Comparison of ENCODE assay signal across 1 cellular context in the genomic region with DNA sequence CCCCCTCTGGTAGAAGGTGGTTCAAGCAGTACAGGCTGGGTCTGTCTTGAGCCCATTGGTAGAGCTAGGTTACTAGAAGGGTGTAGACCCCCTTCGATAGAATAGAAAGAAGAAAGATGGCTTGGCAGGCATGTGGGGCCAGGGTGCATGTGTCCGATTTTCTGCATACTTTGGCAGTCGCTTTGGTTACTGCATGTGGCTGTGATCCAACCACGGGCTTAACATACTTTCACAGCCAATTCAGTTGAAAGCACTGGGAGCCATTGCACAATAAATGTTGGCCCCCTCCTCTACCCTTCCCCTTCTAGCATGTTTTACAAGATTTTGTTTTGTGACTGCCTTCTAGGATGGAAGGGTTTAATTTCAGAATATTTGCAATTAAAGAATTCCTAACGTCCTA.
TF ChIP-seq lines count a peak whose summit lies in the region.

No MANE protein-coding gene starts in this region.

TF ChIP-seq in IMR-90, 13 proteins besides CTCF, POLR2A, EP300 and RAD21:
- peak; percentile 46 for TF ChIP-seq CEBPB (IDR thresholded peaks at IDR 0.05; ENCODE audit: low read depth, low read length)
- TF ChIP-seq MXI1 (IDR thresholded peaks at IDR 0.05; ENCODE audit: borderline replicate concordance, low read depth, low read length), result no peak
- TF ChIP-seq NFE2L2 (IDR thresholded peaks at IDR 0.05; ENCODE audit: low read depth, low read length), result no peak
- TF ChIP-seq, protein P1, sequence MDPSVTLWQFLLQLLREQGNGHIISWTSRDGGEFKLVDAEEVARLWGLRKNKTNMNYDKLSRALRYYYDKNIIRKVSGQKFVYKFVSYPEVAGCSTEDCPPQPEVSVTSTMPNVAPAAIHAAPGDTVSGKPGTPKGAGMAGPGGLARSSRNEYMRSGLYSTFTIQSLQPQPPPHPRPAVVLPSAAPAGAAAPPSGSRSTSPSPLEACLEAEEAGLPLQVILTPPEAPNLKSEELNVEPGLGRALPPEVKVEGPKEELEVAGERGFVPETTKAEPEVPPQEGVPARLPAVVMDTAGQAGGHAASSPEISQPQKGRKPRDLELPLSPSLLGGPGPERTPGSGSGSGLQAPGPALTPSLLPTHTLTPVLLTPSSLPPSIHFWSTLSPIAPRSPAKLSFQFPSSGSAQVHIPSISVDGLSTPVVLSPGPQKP (IDR thresholded peaks at IDR 0.05; ENCODE audit: borderline replicate concordance, low read depth, low read length), result no peak
